Comparison of ENCODE assay signal across 1 cellular context in the genomic region with DNA sequence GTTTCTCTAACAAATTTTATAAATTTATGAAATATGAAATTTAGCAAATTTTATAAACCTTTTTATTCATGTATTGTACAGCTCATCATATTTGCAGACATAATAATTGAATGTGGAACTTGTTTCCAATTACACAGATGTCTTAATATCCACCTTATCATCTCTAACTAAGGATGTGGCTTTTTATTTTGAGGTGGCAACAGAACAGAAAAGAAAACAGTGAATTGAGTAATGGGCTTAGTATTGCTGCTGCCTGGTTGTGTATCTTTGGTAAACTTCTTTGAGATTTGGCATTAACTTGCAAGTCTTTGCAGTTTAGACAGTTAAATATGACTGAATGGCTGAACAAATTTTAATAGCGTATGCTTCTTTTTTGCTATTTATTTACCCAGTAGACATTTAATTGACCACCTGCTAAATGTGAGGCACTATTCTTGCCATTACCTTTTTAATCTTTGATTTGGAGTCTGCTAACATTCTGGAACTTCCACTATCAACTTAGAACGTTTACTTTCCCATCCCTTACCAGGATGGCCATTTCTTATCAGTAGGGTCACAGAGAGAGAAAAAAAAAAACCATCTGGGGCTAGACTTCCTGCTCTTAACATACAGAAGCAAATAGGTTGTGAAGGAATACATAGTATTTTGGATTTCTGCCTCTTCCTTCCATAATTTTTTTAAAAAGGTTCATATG.
TF ChIP-seq lines count a peak whose summit lies in the region.

No MANE protein-coding gene starts in this region.

TF ChIP-seq in H1, 55 proteins besides CTCF, POLR2A, EP300 and RAD21 (continued from another document):
- TF ChIP-seq CBX8 (IDR thresholded peaks at IDR 0.05; ENCODE audit: borderline replicate concordance, low read depth, low read length), result no peak
- TF ChIP-seq CEBPB (IDR thresholded peaks at IDR 0.05; ENCODE audit: low read depth, low read length), result no peak
- TF ChIP-seq BACH1 (IDR thresholded peaks at IDR 0.05; ENCODE audit: low read length), result no peak
- no peak for TF ChIP-seq KDM1A (IDR thresholded peaks at IDR 0.05; ENCODE audit: borderline replicate concordance, low read length)
- no peak for TF ChIP-seq HDAC2 (IDR thresholded peaks at IDR 0.05; ENCODE audit: borderline replicate concordance in 1 of 2, low read depth in 2 of 2, low read length in 2 of 2)
- no peak for TF ChIP-seq NRF1 (IDR thresholded peaks at IDR 0.05; ENCODE audit: low read depth, low read length)
- TF ChIP-seq KDM4A (IDR thresholded peaks at IDR 0.05; ENCODE audit: low read depth, low read length, severe bottlenecking), result no peak
- no peak for TF ChIP-seq NANOG (IDR thresholded peaks at IDR 0.05; ENCODE audit: insufficient read depth, low read depth, low read length, poor library complexity, severe bottlenecking)
